In genomic region chr2:217837001-217837491, GRCh38 we compare ENCODE assay signal across 9 cellular contexts.
DNase-seq lines count a peak whose midpoint lies in the region; ATAC-seq, FAIRE-seq and TF ChIP-seq lines count a peak whose summit lies in the region.
"Had no signal": no experiment of that assay in that cellular context is flagged by ENCODE, and none has a peak within 500 bp of the region (broad histone marks: within the 10 kb centered on the region; RNA-seq: fewer than 3 reads in every experiment).

No MANE protein-coding gene starts in this region.

- peak; percentile 65 for ATAC-seq in left colon
- ATAC-seq: activated T-cell treated with anti-CD3 and anti-CD28 coated beads, Interleukin-2, amount 50 U/mL, for 72 hours had no signal

- no peak for FAIRE-seq in urothelium cell line (lab: Jason Lieb, UNC)

- TF ChIP-seq CTCF in LNCAP (IDR thresholded peaks at IDR 0.05), result peak; percentile 29; the same call in 1 of the 2 replicates
- TF ChIP-seq CTCF in cardiac fibroblast (IDR thresholded peaks at IDR 0.05; ENCODE audit: low read depth, low read length), result peak; percentile 18

- peak; percentile 87 to 92 for DNase-seq in cardiac fibroblast (ENCODE audit: low read depth in 2 of 2)
- DNase-seq in left colon, result peak; percentile 55 to 84
- peak; percentile 65 for DNase-seq in superior temporal gyrus (ENCODE audit: extremely low spot score)
- DNase-seq in DMS53 treated with DMSO at 0.1 percent for 48 hours (lab: John Stamatoyannopoulos, UW; ENCODE audit: unreplicated experiment), result no peak
- no peak for DNase-seq in urothelium cell line (ENCODE audit: low spot score)
- DNase-seq in DMS114 treated with DMSO at 0.1 percent for 48 hours (lab: John Stamatoyannopoulos, UW; ENCODE audit: unreplicated experiment), result no peak
- DNase-seq in activated CD8-positive, alpha-beta memory T cell treated with anti-CD3 and anti-CD28 coated beads, Interleukin-2, amount 50 U/mL, for 4 hours, result no peak
- DNase-seq: activated T-cell treated with anti-CD3 and anti-CD28 coated beads, Interleukin-2, amount 50 U/mL, for 72 hours had no signal

- intact Hi-C loops in left colon (cut with DNase I, micrococcal nuclease), result no loop called here

- no peak overlapping the region for H3K4me3 ChIP-seq in cardiac fibroblast (replicated peaks in 1 of 2; ENCODE audit: low read depth in 2 of 2, low read length in 2 of 2)

Comparison
In these comparisons a context has a peak if more than half of its experiments do, and no peak if none do; other contexts are left out.
1. DNase-seq: peak in cardiac fibroblast (2 of 2), left colon (2 of 2) and superior temporal gyrus (single experiment); none in DMS53 treated with DMSO at 0.1 percent for 48 hours (single experiment), urothelium cell line (single experiment), DMS114 treated with DMSO at 0.1 percent for 48 hours (single experiment) and activated CD8-positive, alpha-beta memory T cell treated with anti-CD3 and anti-CD28 coated beads, Interleukin-2, amount 50 U/mL, for 4 hours (single experiment).